18 cellular contexts compared by ENCODE assay signal in genomic region chr14:88798161-88798560, GRCh38. TPM values are rescaled to one million over a fixed set of nuclear protein-coding genes. Genes with fewer than 3 reads are reported as not detected.
A peak's percentile ranks its signal among the peaks of the same experiment; 100 is the strongest.
DNase-seq lines count a peak whose midpoint lies in the region; ATAC-seq, FAIRE-seq and TF ChIP-seq lines count a peak whose summit lies in the region.
"Had no signal": no experiment of that assay in that cellular context is flagged by ENCODE, and none has a peak within 500 bp of the region (broad histone marks: within the 10 kb centered on the region; RNA-seq: fewer than 3 reads in every experiment).

No MANE protein-coding gene starts in this region.

- TF ChIP-seq POLR2A in GM18505 (IDR thresholded peaks at IDR 0.05; ENCODE audit: borderline replicate concordance, extremely low read depth, insufficient read depth, insufficient read length) (no peak), H54 (IDR thresholded peaks at IDR 0.05; ENCODE audit: low read depth, low read length) (no peak)

- H4K20me1 ChIP-seq in PC-3 (ENCODE audit: low read length) = no peaks in the 10 kb centered on the region

- no peaks in the 10 kb centered on the region for H3K9me2 ChIP-seq in PC-3 (replicated peaks; ENCODE audit: low read length)

- BruUV-seq in PC-3 (replicated peaks; lab: Mats Ljungman, UMichigan) = no TSS peak

- no peaks in the 10 kb centered on the region for H3F3A ChIP-seq in PC-3 (ENCODE audit: low read length, unreplicated experiment)

- intact Hi-C loops in PC-3 (cut with micrococcal nuclease) = no loop called here

- no peak for FAIRE-seq in H54 (lab: Jason Lieb, UNC)
- FAIRE-seq: A549, GM12892 had no signal

- H3K4me3 ChIP-seq in PC-3 (ENCODE audit: low read length) = no peak overlapping the region
- H3K4me3 ChIP-seq: A549, left ventricle myocardium inferior, prostate gland, spleen had no signal

- peaks cover 4% of the 10 kb centered on the region; the same call in 1 of the 2 replicates for H3K4me1 ChIP-seq in PC-3 (ENCODE audit: insufficient read depth, low read length)
- H3K4me1 ChIP-seq: prostate gland had no signal

- no peak overlapping the region for H2AFZ ChIP-seq in PC-3 (ENCODE audit: low read length)

- no peaks in the 10 kb centered on the region for H3K27me3 ChIP-seq in PC-3 (ENCODE audit: low read length)

- no peak overlapping the region for H3K4me2 ChIP-seq in PC-3 (ENCODE audit: low read length)
- H3K4me2 ChIP-seq: A549 had no signal

- POLR2A ChIA-PET in PC-3 (lab: Charles Lee; ENCODE audit: unreplicated experiment) = no interaction called here

- H3K36me3 ChIP-seq in PC-3 (ENCODE audit: low read depth, low read length) = no peaks in the 10 kb centered on the region
- H3K36me3 ChIP-seq: left ventricle myocardium inferior, prostate gland, spleen had no signal

- H3K27ac ChIP-seq in PC-3 (ENCODE audit: low read length) = no peak overlapping the region
- H3K27ac ChIP-seq: A549, left ventricle myocardium inferior, prostate gland, spleen had no signal

- no peak for TF ChIP-seq CTCF in PC-3 (conservative IDR thresholded peaks at IDR 0.05; ENCODE audit: low read depth, low read length)

- ATAC-seq in PC-3 = no peak
- ATAC-seq in GM18505 (IDR thresholded peaks at IDR 0.05; ENCODE audit: unreplicated experiment) = no peak
- ATAC-seq: activated CD8-positive, alpha-beta T cell treated with anti-CD3 and anti-CD28 coated beads, Interleukin-2, amount 10 ng/mL, durations not matched to agents 7 days and 5 days had no signal

- peak; percentile 45 for DNase-seq in COLO668 (lab: John Stamatoyannopoulos, UW; ENCODE audit: unreplicated experiment)
- peak; percentile 87 for DNase-seq in NCI-H1105 (lab: John Stamatoyannopoulos, UW)
- peak; percentile 47 for DNase-seq in NCI-H345 (lab: John Stamatoyannopoulos, UW)
- peak; percentile 77 for DNase-seq in SHP77 treated with DMSO at 0.1 percent for 48 hours (lab: John Stamatoyannopoulos, UW)
- DNase-seq in PC-3 = no peak
- DNase-seq in amygdala (lab: John Stamatoyannopoulos, UW) = no peak
- DNase-seq in H54 (ENCODE audit: insufficient read length, low spot score) = no peak
- DNase-seq: activated CD8-positive, alpha-beta T cell treated with anti-CD3 and anti-CD28 coated beads, Interleukin-2, amount 10 ng/mL, durations not matched to agents 7 days and 5 days; caudate nucleus; effector CD4-positive, alpha-beta T cell; left ventricle myocardium inferior; spleen; stimulated activated naive CD4-positive, alpha-beta T cell had no signal

- H3K9ac ChIP-seq in PC-3 (ENCODE audit: low read length) = no peak overlapping the region

- H3K79me2 ChIP-seq in PC-3 (ENCODE audit: low read length) = no peaks in the 10 kb centered on the region

- CTCF ChIA-PET in PC-3 (lab: Charles Lee) = no interaction called here

- H3K9me3 ChIP-seq in PC-3 (ENCODE audit: low read length) = no peaks in the 10 kb centered on the region
- H3K9me3 ChIP-seq: A549, left ventricle myocardium inferior, prostate gland, spleen had no signal

RNA-seq across cellular contexts. Expression of gene EML5, which starts 5.4 kb away (rescaled TPM):
- 0.66 and 0.86 TPM in 2 replicates for total RNA-seq in PC-3 (2014; rRNA removed)
- total RNA-seq: myocyte had no signal

RNA-seq across cellular contexts. Expression of gene TTC8, which starts 26.3 kb away (rescaled TPM):
- total RNA-seq in PC-3 (2014; rRNA removed) = 12.6 and 24.8 TPM in 2 replicates

Comparison
In these comparisons a context has a peak if more than half of its experiments do, and no peak if none do; other contexts are left out.
1. DNase-seq: peak in COLO668 (single experiment), NCI-H1105 (single experiment), NCI-H345 (single experiment) and SHP77 treated with DMSO at 0.1 percent for 48 hours (single experiment); none in PC-3 (single experiment), amygdala (0 of 56) and H54 (single experiment).